In genomic region chr1:99481391-99481996, GRCh38 we compare ENCODE assay signal across 8 cellular contexts.
DNase-seq lines count a peak whose midpoint lies in the region; ATAC-seq and TF ChIP-seq lines count a peak whose summit lies in the region.

No MANE protein-coding gene starts in this region.

- H3K27ac ChIP-seq in C4-2B (no peak overlapping the region), heart right ventricle (no peak overlapping the region)

- H3K9me3 ChIP-seq in heart right ventricle = peaks cover 0 to 6% (median 0%) of the 10 kb centered on the region in 11 donors

- no peak overlapping the region for H3K4me3 Mint-ChIP-seq in activated T-cell treated with anti-CD3 and anti-CD28 coated beads, Interleukin-2, amount 50 U/mL, for 72 hours

- no peaks in the 10 kb centered on the region for H3K36me3 ChIP-seq in heart right ventricle

- H3K27ac Mint-ChIP-seq in activated T-cell treated with anti-CD3 and anti-CD28 coated beads, Interleukin-2, amount 50 U/mL, for 72 hours = no peak overlapping the region

- TF ChIP-seq CTCF in C4-2B (conservative IDR thresholded peaks at IDR 0.05) (peak; percentile 86), heart right ventricle (IDR thresholded peaks at IDR 0.05) (peak; percentile 56 to 91 (median 81)), retinal pigment epithelial cell (conservative IDR thresholded peaks at IDR 0.05; ENCODE audit: low read depth, low read length) (peak; percentile 75), omental fat pad (IDR thresholded peaks at IDR 0.05) (peak in 1 of 3 donors; percentile 36)

- no peaks in the 10 kb centered on the region for H3K9me3 Mint-ChIP-seq in activated T-cell treated with anti-CD3 and anti-CD28 coated beads, Interleukin-2, amount 50 U/mL, for 72 hours

- ATAC-seq in GM18499 (IDR thresholded peaks at IDR 0.05; ENCODE audit: insufficient read depth, unreplicated experiment) (peak; percentile 72), HG03280 (IDR thresholded peaks at IDR 0.05; ENCODE audit: unreplicated experiment) (peak; percentile 71), heart right ventricle (peak in 7 of 8 donors; percentile 52 to 76 (median 67)), omental fat pad (ENCODE audit: low FRiP score) (no peak)
- ATAC-seq in activated T-cell treated with anti-CD3 and anti-CD28 coated beads, Interleukin-2, amount 50 U/mL, for 72 hours (replicated peaks in 1 of 2) = peak; percentile 41 to 44

- intact Hi-C loops in heart right ventricle (cut with DNase I) = loop anchor here in 9 of 10 donors (1.0 to 10.0 kb wide), 8 partner anchors 163 to 304 kb away; partner anchors contain the start of gene PALMD (in 2 of the 9)

- H3K27me3 ChIP-seq in heart right ventricle = no peaks in the 10 kb centered on the region

- no peaks in the 10 kb centered on the region for H3K36me3 Mint-ChIP-seq in activated T-cell treated with anti-CD3 and anti-CD28 coated beads, Interleukin-2, amount 50 U/mL, for 72 hours (ENCODE audit: insufficient read depth in 2 of 2)

- DNase-seq in NCI-H524 treated with DMSO at 0.1 percent for 48 hours (lab: John Stamatoyannopoulos, UW) (peak; percentile 59), heart right ventricle (peak in 1 of 2 donors; percentile 71), retinal pigment epithelial cell (ENCODE audit: low read depth) (no peak), omental fat pad (ENCODE audit: low spot score) (no peak)
- DNase-seq in activated T-cell treated with anti-CD3 and anti-CD28 coated beads, Interleukin-2, amount 50 U/mL, for 72 hours = peak; percentile 28 to 43

- peaks cover 5% of the 10 kb centered on the region for H3K27me3 Mint-ChIP-seq in activated T-cell treated with anti-CD3 and anti-CD28 coated beads, Interleukin-2, amount 50 U/mL, for 72 hours (ENCODE audit: low read depth)

- H3K4me1 Mint-ChIP-seq in activated T-cell treated with anti-CD3 and anti-CD28 coated beads, Interleukin-2, amount 50 U/mL, for 72 hours (ENCODE audit: low read depth) = no peaks in the 10 kb centered on the region

- H3K4me3 ChIP-seq in heart right ventricle (no peak overlapping the region), retinal pigment epithelial cell (ENCODE audit: low read length) (no peak overlapping the region)

- H3K4me1 ChIP-seq in heart right ventricle = peaks cover 0 to 4% (median 0%) of the 10 kb centered on the region in 9 donors

Comparison
In these comparisons a context has a peak if more than half of its experiments do, and no peak if none do; other contexts are left out.
1. DNase-seq: peak in NCI-H524 treated with DMSO at 0.1 percent for 48 hours (single experiment) and activated T-cell treated with anti-CD3 and anti-CD28 coated beads, Interleukin-2, amount 50 U/mL, for 72 hours (2 of 2); none in retinal pigment epithelial cell (single experiment) and omental fat pad (single experiment).